Comparison of ENCODE assay signal across 1 cellular context in genomic region chr1:245704341-245704740, GRCh38.
TF ChIP-seq lines count a peak whose summit lies in the region.

No MANE protein-coding gene starts in this region.

TF ChIP-seq in H1, 55 proteins besides CTCF, POLR2A, EP300 and RAD21:
- TF ChIP-seq PHF8 (conservative IDR thresholded peaks at IDR 0.05; ENCODE audit: low read depth, low read length) (no peak), KDM4A (IDR thresholded peaks at IDR 0.05; ENCODE audit: low read depth, low read length, severe bottlenecking) (no peak), SUZ12 (IDR thresholded peaks at IDR 0.05; ENCODE audit: low read length) (no peak), MAFK (IDR thresholded peaks at IDR 0.05; ENCODE audit: low read depth, low read length) (no peak), SP2 (IDR thresholded peaks at IDR 0.05; ENCODE audit: low read length) (no peak), CREB1 (IDR thresholded peaks at IDR 0.05) (no peak), MAX (IDR thresholded peaks at IDR 0.05) (no peak), TBP (IDR thresholded peaks at IDR 0.05; ENCODE audit: low read depth, low read length) (no peak), ATF2 (IDR thresholded peaks at IDR 0.05; ENCODE audit: low read length) (no peak), BRCA1 (IDR thresholded peaks at IDR 0.05; ENCODE audit: low read depth, low read length) (no peak), KDM5A (IDR thresholded peaks at IDR 0.05; ENCODE audit: low read length) (no peak)
